ENCODE assay signal across 8 cellular contexts in genomic region chr15:34987182-34987488, GRCh38. TPM values are rescaled to one million over a fixed set of nuclear protein-coding genes. Genes with fewer than 3 reads are reported as not detected.
A peak's percentile ranks its signal among the peaks of the same experiment; 100 is the strongest.
DNase-seq lines count a peak whose midpoint lies in the region; ATAC-seq and TF ChIP-seq lines count a peak whose summit lies in the region.

No MANE protein-coding gene starts in this region.

- no peaks in the 10 kb centered on the region for H3K9me3 ChIP-seq in BLaER1

- peak overlapping the region; percentile 95 for H3K9ac ChIP-seq in BLaER1

- ATAC-seq in naive thymus-derived CD8-positive, alpha-beta T cell, result no peak
- ATAC-seq in GM19324 (IDR thresholded peaks at IDR 0.05; ENCODE audit: low FRiP score, unreplicated experiment) (no peak), HG03135 (IDR thresholded peaks at IDR 0.05; ENCODE audit: unreplicated experiment) (no peak)

- no peaks in the 10 kb centered on the region for H3K27me3 ChIP-seq in BLaER1

- H3K36me3 Mint-ChIP-seq in naive thymus-derived CD8-positive, alpha-beta T cell, result peaks cover 3 to 30% (median 3%) of the 10 kb centered on the region in 3 donors

- H3K4me3 ChIP-seq in BLaER1 (peak overlapping the region; percentile 88), LNCaP clone FGC (ENCODE audit: low read depth, low read length) (peak overlapping the region; percentile 86)

- H4K20me1 ChIP-seq in BLaER1, result peaks cover 40% of the 10 kb centered on the region

- H3K36me3 ChIP-seq in BLaER1, result peaks cover 37% of the 10 kb centered on the region

- H3K27ac ChIP-seq in BLaER1 (peak overlapping the region; percentile 94), cingulate gyrus (ENCODE audit: low read depth, low read length) (peak overlapping the region; percentile 14)

- peaks cover 12 to 48% (median 41%) of the 10 kb centered on the region in 4 donors for H3K4me1 Mint-ChIP-seq in naive thymus-derived CD8-positive, alpha-beta T cell

- peak overlapping the region; percentile 98 to 100 (median 99) for H3K27ac Mint-ChIP-seq in naive thymus-derived CD8-positive, alpha-beta T cell

- TF ChIP-seq CTCF in LNCaP clone FGC (IDR thresholded peaks at IDR 0.05; ENCODE audit: control insufficient read depth, extremely low read depth, insufficient read depth), result no peak

- POLR2A ChIA-PET in naive thymus-derived CD8-positive, alpha-beta T cell (lab: Charles Lee), result interaction anchor here (1.9 to 4.6 kb wide), 3 partner anchors 12 to 885 kb away, joined by 9 to 157 read pairs (median 27); partner anchors contain the start of genes AQR, EMC7 and PGBD4

- peak overlapping the region; percentile 98 for H3K4me2 ChIP-seq in BLaER1

- peaks cover 52% of the 10 kb centered on the region for H3K4me1 ChIP-seq in BLaER1

- peak overlapping the region; percentile 93 to 99 (median 98) for H3K4me3 Mint-ChIP-seq in naive thymus-derived CD8-positive, alpha-beta T cell

- H3K27me3 Mint-ChIP-seq in naive thymus-derived CD8-positive, alpha-beta T cell, result peaks cover 0 to 2% (median 0%) of the 10 kb centered on the region in 5 donors

- DNase-seq in LNCaP clone FGC (ENCODE audit: low read depth) (no peak), NCI-H748 treated with DMSO at 0.1 percent for 48 hours (lab: John Stamatoyannopoulos, UW) (no peak)
- DNase-seq in naive thymus-derived CD8-positive, alpha-beta T cell, result peak in 1 of 10 donors; percentile 4
- no peak for DNase-seq in activated CD8-positive, alpha-beta memory T cell treated with anti-CD3 and anti-CD28 coated beads for 24 hours

- no peaks in the 10 kb centered on the region for H3K9me3 Mint-ChIP-seq in naive thymus-derived CD8-positive, alpha-beta T cell

RNA-seq across cellular contexts. Expression of gene ZNF770, which starts 1.0 kb away (rescaled TPM):
- total RNA-seq in naive thymus-derived CD8-positive, alpha-beta T cell, result 10 to 100 TPM; 60.2 to 72.6 TPM
- 100 to 1,000 TPM in 2 of 3 donors, 10 to 100 TPM in 1; 93.6 to 112 (median 110) TPM for polyA plus RNA-seq in naive thymus-derived CD8-positive, alpha-beta T cell

RNA-seq across cellular contexts. Expression of gene AQR, which starts 17.6 kb away (rescaled TPM):
- total RNA-seq in naive thymus-derived CD8-positive, alpha-beta T cell, result 10 to 100 TPM; 42.3 to 50.7 TPM
- polyA plus RNA-seq in naive thymus-derived CD8-positive, alpha-beta T cell, result 10 to 100 TPM; 10.3 to 16.0 (median 13.5) TPM
